26 cellular contexts compared by ENCODE assay signal in the genomic region with DNA sequence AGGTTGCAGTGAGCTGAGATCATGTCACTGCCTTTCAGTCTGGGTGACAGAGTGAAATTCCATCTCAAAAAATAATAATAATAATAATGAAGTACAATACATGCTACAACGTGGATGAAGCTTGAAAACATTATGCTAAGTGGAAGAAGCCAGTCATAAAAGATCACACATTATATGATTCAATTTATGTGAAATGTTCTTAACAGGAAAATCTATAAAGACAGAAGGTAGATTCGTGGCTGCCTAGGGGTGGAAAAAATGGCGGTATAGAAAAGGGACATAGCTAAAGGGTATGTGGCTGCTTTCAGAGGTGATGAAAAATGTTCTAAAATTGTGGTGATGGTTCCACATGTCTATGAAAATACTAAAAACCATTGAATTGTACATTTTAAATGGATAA. TPM values are rescaled to one million over a fixed set of nuclear protein-coding genes. Genes with fewer than 3 reads are reported as not detected.
DNase-seq lines count a peak whose midpoint lies in the region; ATAC-seq and TF ChIP-seq lines count a peak whose summit lies in the region.
"Had no signal": no experiment of that assay in that cellular context is flagged by ENCODE, and none has a peak within 500 bp of the region (broad histone marks: within the 10 kb centered on the region; RNA-seq: fewer than 3 reads in every experiment).

No MANE protein-coding gene starts in this region.

- H3K27ac ChIP-seq in coronary artery, result peak overlapping the region in 1 of 2 donors; percentile 35
- H3K27ac ChIP-seq: gastrocnemius medialis, RWPE1, stomach, transverse colon had no signal

- peaks cover 30% of the 10 kb centered on the region for H3K4me1 Mint-ChIP-seq in activated CD4-positive, alpha-beta T cell treated with anti-CD3 and anti-CD28 coated beads for 36 hours
- H3K4me1 Mint-ChIP-seq in effector memory CD8-positive, alpha-beta T cell (ENCODE audit: low read depth in 2 of 2), result peaks cover 0 to 5% of the 10 kb centered on the region in 2 donors

- CTCF ChIA-PET in activated CD4-positive, alpha-beta T cell treated with anti-CD3 and anti-CD28 coated beads for 36 hours (lab: Charles Lee), result interaction anchor here (0.8 to 1.8 kb wide), 4 partner anchors 9 to 92 kb away, joined by 3 to 4 read pairs (median 4); no protein-coding TSS in a partner anchor

- peaks cover 2% of the 10 kb centered on the region for H3K9me3 Mint-ChIP-seq in activated CD4-positive, alpha-beta T cell treated with anti-CD3 and anti-CD28 coated beads for 36 hours (ENCODE audit: low read depth)
- no peaks in the 10 kb centered on the region for H3K9me3 Mint-ChIP-seq in effector memory CD8-positive, alpha-beta T cell
- H3K9me3 Mint-ChIP-seq: CD4-positive, alpha-beta T cell; IgD-negative memory B cell had no signal

- H3K27me3 Mint-ChIP-seq in activated CD4-positive, alpha-beta T cell treated with anti-CD3 and anti-CD28 coated beads for 36 hours, result no peaks in the 10 kb centered on the region
- no peaks in the 10 kb centered on the region for H3K27me3 Mint-ChIP-seq in effector memory CD8-positive, alpha-beta T cell
- H3K27me3 Mint-ChIP-seq: CD4-positive, alpha-beta T cell; IgD-negative memory B cell had no signal

- POLR2A ChIA-PET in activated CD4-positive, alpha-beta T cell treated with anti-CD3 and anti-CD28 coated beads for 36 hours (lab: Charles Lee), result interaction anchor here (0.6 kb wide), 2 partner anchors 36 to 589 kb away, joined by 4 read pairs; no protein-coding TSS in a partner anchor

- peak overlapping the region; percentile 86 for H3K27ac Mint-ChIP-seq in activated CD4-positive, alpha-beta T cell treated with anti-CD3 and anti-CD28 coated beads for 36 hours
- peak overlapping the region; percentile 16 to 41 for H3K27ac Mint-ChIP-seq in effector memory CD8-positive, alpha-beta T cell
- H3K27ac Mint-ChIP-seq: CD4-positive, alpha-beta T cell; IgD-negative memory B cell had no signal

- ATAC-seq in activated CD4-positive, alpha-beta T cell treated with anti-CD3 and anti-CD28 coated beads for 36 hours, result peak; percentile 79
- no peak for ATAC-seq in effector memory CD8-positive, alpha-beta T cell (replicated peaks)
- ATAC-seq in HG02884 (IDR thresholded peaks at IDR 0.05; ENCODE audit: unreplicated experiment) (no peak), GM21381 (IDR thresholded peaks at IDR 0.05; ENCODE audit: unreplicated experiment) (no peak)
- ATAC-seq: gastrocnemius medialis, HCT116 had no signal

- no peak for TF ChIP-seq CTCF in coronary artery (IDR thresholded peaks at IDR 0.05)

- peak overlapping the region; percentile 38 for H3K4me3 Mint-ChIP-seq in activated CD4-positive, alpha-beta T cell treated with anti-CD3 and anti-CD28 coated beads for 36 hours
- no peak overlapping the region for H3K4me3 Mint-ChIP-seq in effector memory CD8-positive, alpha-beta T cell
- H3K4me3 Mint-ChIP-seq: CD4-positive, alpha-beta T cell; IgD-negative memory B cell; immature natural killer cell had no signal

- H3K36me3 Mint-ChIP-seq in activated CD4-positive, alpha-beta T cell treated with anti-CD3 and anti-CD28 coated beads for 36 hours (ENCODE audit: low read depth), result peaks cover 27% of the 10 kb centered on the region
- peaks cover 2% of the 10 kb centered on the region for H3K36me3 Mint-ChIP-seq in effector memory CD8-positive, alpha-beta T cell (ENCODE audit: insufficient read depth)

- peak; percentile 54 for DNase-seq in activated CD4-positive, alpha-beta T cell treated with anti-CD3 and anti-CD28 coated beads for 36 hours
- DNase-seq in activated CD4-positive, alpha-beta T cell treated with anti-CD3 and anti-CD28 coated beads, Interleukin-2, amount 50 U/mL, for 4 hours, result no peak
- peak; percentile 39 for DNase-seq in stimulated activated CD4-positive, alpha-beta T cell treated with anti-CD3 and anti-CD28 coated beads, Interleukin-15, amount 100 ng/mL, for 24 hours
- no peak for DNase-seq in stimulated activated CD4-positive, alpha-beta T cell treated with anti-CD3 and anti-CD28 coated beads, Interleukin-12 subunit alpha, Interleukin-12 subunit beta, amount 100 ng/mL, for 4 hours
- no peak for DNase-seq in effector memory CD8-positive, alpha-beta T cell
- DNase-seq in coronary artery (ENCODE audit: low spot score), result no peak
- DNase-seq: 8988T; CD4-positive, alpha-beta T cell; effector memory CD4-positive, alpha-beta T cell; gastrocnemius medialis; hippocampal formation; immature natural killer cell; mesenchymal stem cell; NCI-H1105 treated with DMSO at 0.1 percent for 48 hours; NCI-H2081 treated with DMSO at 0.1 percent for 48 hours; occipital lobe; SK-N-SH; stomach; T-helper 2 cell; transverse colon had no signal

- no peak overlapping the region for H3K4me3 ChIP-seq in coronary artery
- H3K4me3 ChIP-seq: breast epithelium, gastrocnemius medialis, stomach, transverse colon had no signal

- intact Hi-C loops in activated CD4-positive, alpha-beta T cell treated with anti-CD3 and anti-CD28 coated beads for 36 hours (cut with DNase I, micrococcal nuclease), result loop anchor here (1.0 to 5.0 kb wide), 3 partner anchors 9 to 40 kb away; no protein-coding TSS in a partner anchor

RNA-seq across cellular contexts. Expression of gene AMIGO2, which starts 41.0 kb away (rescaled TPM):
- total RNA-seq in activated CD4-positive, alpha-beta T cell treated with anti-CD3 and anti-CD28 coated beads for 36 hours, result 10 to 100 TPM; 15.1 to 17.1 TPM

RNA-seq across cellular contexts. Expression of gene PCED1B, which starts 41.3 kb away (rescaled TPM):
- 10 to 100 TPM; 76.3 to 82.3 TPM for total RNA-seq in activated CD4-positive, alpha-beta T cell treated with anti-CD3 and anti-CD28 coated beads for 36 hours

Comparison
In these comparisons a context has a peak if more than half of its experiments do, and no peak if none do; other contexts are left out.
1. DNase-seq: peak in activated CD4-positive, alpha-beta T cell treated with anti-CD3 and anti-CD28 coated beads for 36 hours (single experiment) and stimulated activated CD4-positive, alpha-beta T cell treated with anti-CD3 and anti-CD28 coated beads, Interleukin-15, amount 100 ng/mL, for 24 hours (single experiment); none in activated CD4-positive, alpha-beta T cell treated with anti-CD3 and anti-CD28 coated beads, Interleukin-2, amount 50 U/mL, for 4 hours (0 of 2), stimulated activated CD4-positive, alpha-beta T cell treated with anti-CD3 and anti-CD28 coated beads, Interleukin-12 subunit alpha, Interleukin-12 subunit beta, amount 100 ng/mL, for 4 hours (single experiment), effector memory CD8-positive, alpha-beta T cell (0 of 3) and coronary artery (single experiment).